20 cellular contexts compared by ENCODE assay signal in the genomic region with DNA sequence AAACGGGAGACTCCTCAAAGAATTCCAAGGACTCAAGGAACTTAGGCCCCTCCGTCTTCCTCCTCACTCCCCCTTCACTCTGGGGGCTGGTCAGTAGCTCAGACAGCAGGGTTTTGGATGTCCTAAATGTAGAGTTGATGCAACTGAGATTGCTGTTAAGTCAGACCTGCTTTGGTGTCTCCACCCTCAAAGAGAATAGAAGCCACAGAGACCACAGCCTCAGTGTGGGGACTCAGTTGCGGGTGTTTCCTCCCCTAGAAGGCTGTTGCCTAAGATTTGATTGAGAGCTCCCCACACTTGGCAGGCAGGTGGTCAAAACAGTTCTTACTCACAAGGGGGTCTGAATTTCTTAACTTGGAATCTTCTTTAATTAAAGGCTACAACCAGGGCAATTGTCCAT. TPM values are rescaled to one million over a fixed set of nuclear protein-coding genes. Genes with fewer than 3 reads are reported as not detected.
DNase-seq lines count a peak whose midpoint lies in the region; ATAC-seq and TF ChIP-seq lines count a peak whose summit lies in the region.
"Had no signal": no experiment of that assay in that cellular context is flagged by ENCODE, and none has a peak within 500 bp of the region (broad histone marks: within the 10 kb centered on the region; RNA-seq: fewer than 3 reads in every experiment).

No MANE protein-coding gene starts in this region.

- H3K27ac Mint-ChIP-seq in T-helper 17 cell = no peak overlapping the region
- H3K27ac Mint-ChIP-seq: CD14-positive monocyte had no signal

- H3K36me3 ChIP-seq in esophagus muscularis mucosa = no peaks in the 10 kb centered on the region
- H3K36me3 ChIP-seq: ascending aorta, neutrophil had no signal

- H3K9me3 ChIP-seq in T-helper 17 cell (ENCODE audit: control insufficient read depth, low read length, poor library complexity, severe bottlenecking) (no peaks in the 10 kb centered on the region), esophagus muscularis mucosa (no peaks in the 10 kb centered on the region)
- H3K9me3 ChIP-seq: ascending aorta, neutrophil, SJCRH30, stomach had no signal

- no peak for TF ChIP-seq POLR2A in esophagus muscularis mucosa (IDR thresholded peaks at IDR 0.05; ENCODE audit: low read depth)

- H3K27me3 ChIP-seq in esophagus muscularis mucosa = no peaks in the 10 kb centered on the region
- H3K27me3 ChIP-seq: ascending aorta, SJCRH30, stomach had no signal

- peaks cover 61% of the 10 kb centered on the region for H3K4me1 Mint-ChIP-seq in T-helper 17 cell

- WGBS in esophagus muscularis mucosa = 52% methylated on average over 3 of the region's 3 CpGs

- peak; percentile 27 for ATAC-seq in T-helper 17 cell
- ATAC-seq in HG03045 (IDR thresholded peaks at IDR 0.05; ENCODE audit: unreplicated experiment) = no peak
- ATAC-seq: PC-3 had no signal

- H3K36me3 Mint-ChIP-seq in T-helper 17 cell (ENCODE audit: low read depth) = peaks cover 2% of the 10 kb centered on the region

- H3K4me3 ChIP-seq in esophagus muscularis mucosa = no peak overlapping the region
- H3K4me3 ChIP-seq: ascending aorta, SJCRH30, stomach had no signal

- in situ Hi-C loops in GM13976 (cut with MboI; ENCODE audit: low sequenced_read_pairs, unreplicated experiment) = no loop called here

- intact Hi-C loops in esophagus muscularis mucosa (cut with DNase I) = no loop called here

- TF ChIP-seq EP300 in esophagus muscularis mucosa (IDR thresholded peaks at IDR 0.05) = no peak

- TF ChIP-seq CTCF in esophagus muscularis mucosa (IDR thresholded peaks at IDR 0.05) (no peak), GM13976 (IDR thresholded peaks at IDR 0.05; ENCODE audit: borderline replicate concordance, control extremely low read depth, extremely low read depth, insufficient read depth, missing control alignments) (no peak)

- peaks cover 19 to 50% (median 46%) of the 10 kb centered on the region in 4 donors for H3K4me1 ChIP-seq in esophagus muscularis mucosa
- H3K4me1 ChIP-seq: ascending aorta, SJCRH30 had no signal

- no peaks in the 10 kb centered on the region for H3K27me3 Mint-ChIP-seq in T-helper 17 cell

- peak; percentile 62 for DNase-seq in activated CD8-positive, alpha-beta memory T cell treated with anti-CD3 and anti-CD28 coated beads for 24 hours
- no peak for DNase-seq in activated CD8-positive, alpha-beta memory T cell treated with anti-CD3 and anti-CD28 coated beads, Interleukin-2, amount 50 U/mL, for 48 hours
- DNase-seq in GF-D8 (lab: John Stamatoyannopoulos, UW) = peak; percentile 65
- no peak for DNase-seq in T-helper 17 cell
- DNase-seq in esophagus muscularis mucosa (ENCODE audit: extremely low spot score) = peak; percentile 75
- no peak for DNase-seq in GM13976 (ENCODE audit: low spot score)
- no peak for DNase-seq in substantia nigra (lab: John Stamatoyannopoulos, UW)
- DNase-seq: DMS79, midbrain, NCI-H187 treated with DMSO at 0.1 percent for 48 hours, NCI-H510A treated with DMSO at 0.1 percent for 48 hours, PC-3, retina, SJCRH30, stomach, T-helper 9 cell had no signal

- H3K27ac ChIP-seq in esophagus muscularis mucosa (replicated peaks in 1 of 4) (no peak overlapping the region), substantia nigra (ENCODE audit: low read depth, low read length, poor library complexity, severe bottlenecking) (no peak overlapping the region)
- H3K27ac ChIP-seq: ascending aorta, neutrophil, SJCRH30 had no signal

- H3K4me3 Mint-ChIP-seq in T-helper 17 cell = peak overlapping the region; percentile 1
- H3K4me3 Mint-ChIP-seq: CD14-positive monocyte had no signal

RNA-seq across cellular contexts. Expression of a gene that starts 7.6 kb away (rescaled TPM):
- total RNA-seq in T-helper 17 cell (10 to 100 TPM; 16.9 to 27.3 TPM), esophagus muscularis mucosa (10 to 100 TPM; 20.2 to 22.8 (median 20.7) TPM)

Comparison
In these comparisons a context has a peak if more than half of its experiments do, and no peak if none do; other contexts are left out.
1. DNase-seq: peak in activated CD8-positive, alpha-beta memory T cell treated with anti-CD3 and anti-CD28 coated beads for 24 hours (single experiment), GF-D8 (single experiment) and esophagus muscularis mucosa (single experiment); none in activated CD8-positive, alpha-beta memory T cell treated with anti-CD3 and anti-CD28 coated beads, Interleukin-2, amount 50 U/mL, for 48 hours (single experiment), T-helper 17 cell (0 of 3), GM13976 (single experiment) and substantia nigra (0 of 49).